14 cellular contexts compared by ENCODE assay signal in genomic region chr4:185304541-185304940, GRCh38.
DNase-seq lines count a peak whose midpoint lies in the region; ATAC-seq and TF ChIP-seq lines count a peak whose summit lies in the region.
"Had no signal": no experiment of that assay in that cellular context is flagged by ENCODE, and none has a peak within 500 bp of the region (broad histone marks: within the 10 kb centered on the region; RNA-seq: fewer than 3 reads in every experiment).

No MANE protein-coding gene starts in this region.

- H3K4me3 Mint-ChIP-seq in naive B cell: no peak overlapping the region
- H3K4me3 Mint-ChIP-seq: naive thymus-derived CD8-positive, alpha-beta T cell had no signal

- no peaks in the 10 kb centered on the region for H3K27me3 Mint-ChIP-seq in naive B cell
- H3K27me3 Mint-ChIP-seq: naive thymus-derived CD8-positive, alpha-beta T cell had no signal

- no peaks in the 10 kb centered on the region for H3F3A ChIP-seq in SU-DHL-6 (ENCODE audit: insufficient read depth)

- H3K36me3 Mint-ChIP-seq in naive B cell: peaks cover 0 to 8% of the 10 kb centered on the region in 2 donors

- no peaks in the 10 kb centered on the region for H3K9me3 ChIP-seq in SU-DHL-6 (ENCODE audit: insufficient read depth, low read length)

- peak overlapping the region; percentile 36 for H3K4me2 ChIP-seq in SU-DHL-6 (ENCODE audit: low read depth, low read length, poor library complexity, severe bottlenecking)

- H3K27me3 ChIP-seq in SU-DHL-6 (ENCODE audit: low read length): no peaks in the 10 kb centered on the region
- H3K27me3 ChIP-seq: cardiac muscle cell had no signal

- H3K9me3 Mint-ChIP-seq in naive B cell: no peaks in the 10 kb centered on the region
- H3K9me3 Mint-ChIP-seq: activated naive CD4-positive, alpha-beta T cell treated with anti-CD3 and anti-CD28 coated beads, Interleukin-2, amount 50 U/mL, for 72 hours; naive thymus-derived CD8-positive, alpha-beta T cell had no signal

- ATAC-seq in HG02759 (IDR thresholded peaks at IDR 0.05; ENCODE audit: unreplicated experiment) (peak; percentile 3), naive B cell (ENCODE audit: low read depth in 2 of 2) (no peak)

- peak overlapping the region in 5 of 6 donors; percentile 14 to 90 (median 39) for H3K27ac Mint-ChIP-seq in naive B cell
- H3K27ac Mint-ChIP-seq: naive thymus-derived CD8-positive, alpha-beta T cell had no signal

- H3K79me2 ChIP-seq in SU-DHL-6 (ENCODE audit: insufficient read depth, low read length): no peaks in the 10 kb centered on the region

- H3K36me3 ChIP-seq in SU-DHL-6 (ENCODE audit: low read length): no peaks in the 10 kb centered on the region
- H3K36me3 ChIP-seq: cardiac muscle cell had no signal

- TF ChIP-seq CTCF in SU-DHL-6 (IDR thresholded peaks at IDR 0.05; ENCODE audit: insufficient read depth, low read length, poor library complexity, severe bottlenecking): no peak

- H3K4me3 ChIP-seq in SU-DHL-6 (ENCODE audit: insufficient read depth, low read length, poor library complexity, severe bottlenecking): no peak overlapping the region
- H3K4me3 ChIP-seq: cardiac muscle cell had no signal

- 0 out of 2 replicates have a peak overlapping the region, but pooled peaks have one; percentile 4 for H3K9ac ChIP-seq in SU-DHL-6 (ENCODE audit: low read length)

- no peaks in the 10 kb centered on the region for H3K9me2 ChIP-seq in SU-DHL-6 (replicated peaks; ENCODE audit: insufficient read depth, low read length)

- peaks cover 15 to 40% (median 30%) of the 10 kb centered on the region in 3 donors for H3K4me1 Mint-ChIP-seq in naive B cell

- DNase-seq in EH (ENCODE audit: low read depth): peak; percentile 51
- no peak for DNase-seq in naive B cell
- no peak for DNase-seq in NCI-H526 treated with DMSO at 0.1 percent for 48 hours (lab: John Stamatoyannopoulos, UW)
- no peak for DNase-seq in GDM1 (lab: John Stamatoyannopoulos, UW)
- no peak for DNase-seq in NCI-H82 (lab: John Stamatoyannopoulos, UW)
- no peak for DNase-seq in iPS-NIHi7 (ENCODE audit: extremely low spot score)
- DNase-seq: activated T-cell treated with anti-CD3 and anti-CD28 coated beads, Interleukin-2, amount 50 U/mL, for 1 hour; effector CD8-positive, alpha-beta T cell; SHP77 had no signal

- H3K27ac ChIP-seq in SU-DHL-6 (ENCODE audit: low read depth, low read length): peak overlapping the region; percentile 30; the same call in 1 of the 2 replicates
- H3K27ac ChIP-seq: cardiac muscle cell had no signal

- no peaks in the 10 kb centered on the region for H4K20me1 ChIP-seq in SU-DHL-6 (ENCODE audit: low read depth, low read length)

- peak overlapping the region; percentile 44 for H2AFZ ChIP-seq in SU-DHL-6 (ENCODE audit: low read depth, low read length, severe bottlenecking)
